1 cellular context compared by ENCODE assay signal in genomic region chr10:71848325-71849277, GRCh38.
TF ChIP-seq lines count a peak whose summit lies in the region.

No MANE protein-coding gene starts in this region.

TF ChIP-seq in HCT116, 20 proteins besides CTCF, POLR2A, EP300 and RAD21 (continued from another document):
- TF ChIP-seq MAX (IDR thresholded peaks at IDR 0.05) (no peak), FOSL1 (IDR thresholded peaks at IDR 0.05; ENCODE audit: low read depth) (no peak), JUND (IDR thresholded peaks at IDR 0.05) (no peak), EZH2 (IDR thresholded peaks at IDR 0.05) (no peak), ZBTB33 (IDR thresholded peaks at IDR 0.05; ENCODE audit: extremely low read depth, insufficient replicate concordance, low read length) (no peak)
